Comparison of ENCODE assay signal across 23 cellular contexts in the genomic region with DNA sequence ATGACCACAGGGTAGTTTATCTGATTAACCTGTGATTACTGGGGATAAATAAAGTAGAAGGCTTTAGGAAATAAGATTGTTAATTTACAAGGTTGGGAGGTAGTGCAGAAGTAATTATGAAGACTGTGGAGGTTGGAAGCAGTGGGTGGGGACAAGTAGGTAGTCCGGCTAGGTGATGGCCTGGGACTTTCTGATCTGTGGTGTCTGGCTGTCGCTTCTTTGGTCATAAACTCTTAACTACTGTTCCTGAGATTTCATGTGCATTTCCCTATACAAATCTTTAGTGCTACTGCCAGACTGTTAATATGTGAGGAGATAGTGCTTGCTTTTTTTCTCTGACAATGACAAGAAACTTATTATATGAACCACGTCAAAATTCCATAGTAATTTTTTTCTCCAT. TPM values are rescaled to one million over a fixed set of nuclear protein-coding genes. Genes with fewer than 3 reads are reported as not detected.
"Had no signal": no experiment of that assay in that cellular context is flagged by ENCODE, and none has a peak within 500 bp of the region (broad histone marks: within the 10 kb centered on the region; RNA-seq: fewer than 3 reads in every experiment).

No MANE protein-coding gene starts in this region.

- H3K4me3 ChIP-seq: esophagus muscularis mucosa, gastroesophageal sphincter, heart left ventricle, right lobe of liver, thoracic aorta, upper lobe of left lung had no signal

- ATAC-seq: gastroesophageal sphincter, heart left ventricle, right lobe of liver had no signal

- DNase-seq: activated B cell treated with CpG ODN at 0.5 μM for 24 hours; activated CD4-positive, alpha-beta T cell treated with anti-CD3 and anti-CD28 coated beads, Interleukin-2, amount 50 U/mL, for 1 hour; activated gamma-delta T cell treated with Interleukin-2 at 50 U/mL for 16 hours; activated T-cell treated with anti-CD3 and anti-CD28 coated beads, Interleukin-2, amount 50 U/mL, for 24 hours; amniotic stem cell; effector CD8-positive, alpha-beta T cell; heart left ventricle; naive thymus-derived CD4-positive, alpha-beta T cell; right lobe of liver; small intestine; stimulated activated CD4-positive, alpha-beta T cell treated with anti-CD3 and anti-CD28 coated beads, Interleukin-4, amount 100 ng/mL, for 1 hour; SW 1271; T-helper 9 cell; upper lobe of left lung had no signal

- H2AFZ ChIP-seq: parathyroid adenoma had no signal

- H3K4me3 Mint-ChIP-seq: activated B cell treated with CpG ODN at 0.5 μM for 24 hours; activated T-cell treated with anti-CD3 and anti-CD28 coated beads, Interleukin-2, amount 50 U/mL, for 24 hours; dendritic cell treated with granulocyte-macrophage colony-stimulating factor and Interleukin-4, amounts not matched to agents 40 ng/mL and 50 ng/mL, for 4 days; memory B cell had no signal

- H3K27me3 ChIP-seq: neutrophil, right lobe of liver, upper lobe of left lung had no signal

- H3K27ac Mint-ChIP-seq: activated B cell treated with CpG ODN at 0.5 μM for 24 hours; activated naive CD4-positive, alpha-beta T cell treated with anti-CD3 and anti-CD28 coated beads, Interleukin-2, amount 50 U/mL, for 72 hours; activated T-cell treated with anti-CD3 and anti-CD28 coated beads, Interleukin-2, amount 50 U/mL, for 24 hours; memory B cell had no signal

- H3K9me3 Mint-ChIP-seq: activated B cell treated with CpG ODN at 0.5 μM for 24 hours; activated naive CD4-positive, alpha-beta T cell treated with anti-CD3 and anti-CD28 coated beads, Interleukin-2, amount 50 U/mL, for 72 hours; activated T-cell treated with anti-CD3 and anti-CD28 coated beads, Interleukin-2, amount 50 U/mL, for 24 hours; dendritic cell treated with granulocyte-macrophage colony-stimulating factor and Interleukin-4, amounts not matched to agents 40 ng/mL and 50 ng/mL, for 4 days; memory B cell; naive thymus-derived CD4-positive, alpha-beta T cell had no signal

- H3K27ac ChIP-seq: esophagus muscularis mucosa, gastroesophageal sphincter, heart left ventricle, neutrophil, parathyroid adenoma, right lobe of liver, thoracic aorta, upper lobe of left lung had no signal

- H3K79me2 ChIP-seq: parathyroid adenoma had no signal

- H3K36me3 Mint-ChIP-seq: memory B cell had no signal

- H3K36me3 ChIP-seq: esophagus muscularis mucosa, gastroesophageal sphincter, heart left ventricle, neutrophil, right lobe of liver, thoracic aorta, upper lobe of left lung had no signal

- H3K9me3 ChIP-seq: neutrophil, right lobe of liver, thoracic aorta, upper lobe of left lung had no signal

- H3K9ac ChIP-seq: parathyroid adenoma had no signal

- H3K4me1 ChIP-seq: esophagus muscularis mucosa, gastroesophageal sphincter, parathyroid adenoma, upper lobe of left lung had no signal

RNA-seq across cellular contexts. Expression of gene HNF1B, which starts 19.5 kb away (rescaled TPM):
- total RNA-seq: endothelial cell of umbilical vein, esophagus muscularis mucosa, gastroesophageal sphincter, heart left ventricle, thoracic aorta had no signal
